Comparison of ENCODE assay signal across 8 cellular contexts in the genomic region with DNA sequence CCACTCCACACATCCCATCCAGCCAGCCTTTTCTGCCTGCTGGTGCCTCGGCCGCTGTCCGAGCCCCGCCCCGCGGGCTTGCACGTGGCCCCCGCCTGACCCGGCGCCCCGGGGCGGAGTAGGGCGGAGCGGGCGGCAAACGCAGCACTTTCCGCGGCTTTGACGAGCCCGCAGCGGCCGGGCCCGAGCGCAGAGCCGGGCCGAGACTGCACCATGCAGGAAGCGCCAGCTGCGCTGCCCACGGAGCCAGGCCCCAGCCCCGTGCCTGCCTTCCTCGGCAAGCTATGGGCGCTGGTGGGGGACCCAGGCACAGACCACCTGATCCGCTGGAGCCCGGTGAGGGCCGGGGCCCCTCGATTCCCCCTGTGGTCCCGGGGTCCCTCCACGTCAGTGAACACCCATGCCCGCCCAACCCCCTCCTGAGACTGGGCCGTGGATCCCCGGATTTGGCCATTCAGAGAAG. TPM values are rescaled to one million over a fixed set of nuclear protein-coding genes. Genes with fewer than 3 reads are reported as not detected.
DNase-seq lines count a peak whose midpoint lies in the region; ATAC-seq and TF ChIP-seq lines count a peak whose summit lies in the region.

A gene with protein sequence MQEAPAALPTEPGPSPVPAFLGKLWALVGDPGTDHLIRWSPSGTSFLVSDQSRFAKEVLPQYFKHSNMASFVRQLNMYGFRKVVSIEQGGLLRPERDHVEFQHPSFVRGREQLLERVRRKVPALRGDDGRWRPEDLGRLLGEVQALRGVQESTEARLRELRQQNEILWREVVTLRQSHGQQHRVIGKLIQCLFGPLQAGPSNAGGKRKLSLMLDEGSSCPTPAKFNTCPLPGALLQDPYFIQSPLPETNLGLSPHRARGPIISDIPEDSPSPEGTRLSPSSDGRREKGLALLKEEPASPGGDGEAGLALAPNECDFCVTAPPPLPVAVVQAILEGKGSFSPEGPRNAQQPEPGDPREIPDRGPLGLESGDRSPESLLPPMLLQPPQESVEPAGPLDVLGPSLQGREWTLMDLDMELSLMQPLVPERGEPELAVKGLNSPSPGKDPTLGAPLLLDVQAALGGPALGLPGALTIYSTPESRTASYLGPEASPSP (plus strand): TSS at position 147 of the 463 bp plus-strand sequence. CDS start 67 bp downstream, at position 214.

- intact Hi-C loops in colonic mucosa (cut with DNase I): no loop called here
- intact Hi-C loops in thyroid gland (cut with DNase I): no loop called here

- TF ChIP-seq CTCF in MM.1S (IDR thresholded peaks at IDR 0.05; ENCODE audit: low read length) (no peak), colonic mucosa (IDR thresholded peaks at IDR 0.05) (no peak), thyroid gland (IDR thresholded peaks at IDR 0.05) (no peak)

- H3K9ac ChIP-seq in MM.1S (ENCODE audit: low read length) (peak within 1 kb of the TSS; percentile 60; the same call in 1 of the 2 replicates), colonic mucosa (ENCODE audit: low read depth in 2 of 2, low read length in 2 of 2) (peak within 1 kb of the TSS; percentile 46 to 47)

- peaks cover 3% of the 10 kb centered on the region for H3F3A ChIP-seq in MM.1S (ENCODE audit: insufficient read depth, low read length)

- no peaks in the 10 kb centered on the region for H3K9me2 ChIP-seq in MM.1S (replicated peaks; ENCODE audit: insufficient read depth, low read length)

- peak within 1 kb of the TSS; percentile 91 for H3K4me2 ChIP-seq in MM.1S (ENCODE audit: low read depth, low read length)

- H3K4me1 ChIP-seq in MM.1S (ENCODE audit: low read length) (peaks cover 26% of the 10 kb centered on the region), colonic mucosa (peaks cover 24% of the 10 kb centered on the region), thyroid gland (peaks cover 41 to 48% of the 10 kb centered on the region in 2 donors)

- no peaks in the 10 kb centered on the region for H3K79me2 ChIP-seq in MM.1S (ENCODE audit: low read length)

- no peaks in the 10 kb centered on the region for H3K36me3 ChIP-seq in MM.1S (replicated peaks; ENCODE audit: insufficient read depth, low read length)
- H3K36me3 ChIP-seq in colonic mucosa: no peaks in the 10 kb centered on the region
- H3K36me3 ChIP-seq in thyroid gland: no peaks in the 10 kb centered on the region

- peak within 1 kb of the TSS; percentile 38; the same call in 1 of the 2 replicates for H3K27ac ChIP-seq in MM.1S (ENCODE audit: low read length)
- no peak within 1 kb of the TSS for H3K27ac ChIP-seq in colonic mucosa
- H3K27ac ChIP-seq in thyroid gland: peak within 1 kb of the TSS in 2 of 3 donors; percentile 23 to 80

- ATAC-seq in GM21737 (IDR thresholded peaks at IDR 0.05; ENCODE audit: unreplicated experiment) (no peak), HG03097 (IDR thresholded peaks at IDR 0.05; ENCODE audit: low FRiP score, unreplicated experiment) (no peak)

- H4K20me1 ChIP-seq in MM.1S (ENCODE audit: insufficient read depth, low read length): no peaks in the 10 kb centered on the region

- peak in 1 of 2 donors; percentile 47 for TF ChIP-seq POLR2A in thyroid gland (IDR thresholded peaks at IDR 0.05)

- no CpG with 5 or more reads among the region's 41 CpGs for WGBS in thyroid gland, 2 donors

- H2AFZ ChIP-seq in MM.1S (ENCODE audit: low read length): peak within 1 kb of the TSS; percentile 62

- peak within 1 kb of the TSS; percentile 52 for H3K4me3 ChIP-seq in MM.1S (ENCODE audit: low read length)
- peak within 1 kb of the TSS; percentile 28 for H3K4me3 ChIP-seq in colonic mucosa
- peak within 1 kb of the TSS in 1 of 3 donors; percentile 36 for H3K4me3 ChIP-seq in thyroid gland (replicated peaks in 1 of 3)

- H3K27me3 ChIP-seq in MM.1S (replicated peaks; ENCODE audit: insufficient read depth, low read length) (no peaks in the 10 kb centered on the region), colonic mucosa (peaks cover 31% of the 10 kb centered on the region), thyroid gland (no peaks in the 10 kb centered on the region)

- peak; percentile 9 for DNase-seq in COLO668 (lab: John Stamatoyannopoulos, UW; ENCODE audit: unreplicated experiment)
- peak; percentile 78 for DNase-seq in MM.1S
- peak; percentile 78 for DNase-seq in colonic mucosa
- peak; percentile 51 for DNase-seq in medulla oblongata (ENCODE audit: extremely low spot score)
- peak; percentile 74 to 76 for DNase-seq in thyroid gland
- no peak for DNase-seq in activated CD8-positive, alpha-beta memory T cell treated with anti-CD3 and anti-CD28 coated beads for 24 hours

- H3K9me3 ChIP-seq in MM.1S (replicated peaks; ENCODE audit: insufficient read depth, low read length): no peaks in the 10 kb centered on the region
- H3K9me3 ChIP-seq in colonic mucosa: no peaks in the 10 kb centered on the region
- H3K9me3 ChIP-seq in thyroid gland: no peaks in the 10 kb centered on the region

RNA-seq across cellular contexts. Expression of the gene that starts here (rescaled TPM):
- total RNA-seq in colonic mucosa (10 to 100 TPM; 23.6 TPM), thyroid gland (10 to 100 TPM; 17.3 to 52.5 (median 36.6) TPM)
